ENCODE assay signal across 8 cellular contexts in the genomic region with DNA sequence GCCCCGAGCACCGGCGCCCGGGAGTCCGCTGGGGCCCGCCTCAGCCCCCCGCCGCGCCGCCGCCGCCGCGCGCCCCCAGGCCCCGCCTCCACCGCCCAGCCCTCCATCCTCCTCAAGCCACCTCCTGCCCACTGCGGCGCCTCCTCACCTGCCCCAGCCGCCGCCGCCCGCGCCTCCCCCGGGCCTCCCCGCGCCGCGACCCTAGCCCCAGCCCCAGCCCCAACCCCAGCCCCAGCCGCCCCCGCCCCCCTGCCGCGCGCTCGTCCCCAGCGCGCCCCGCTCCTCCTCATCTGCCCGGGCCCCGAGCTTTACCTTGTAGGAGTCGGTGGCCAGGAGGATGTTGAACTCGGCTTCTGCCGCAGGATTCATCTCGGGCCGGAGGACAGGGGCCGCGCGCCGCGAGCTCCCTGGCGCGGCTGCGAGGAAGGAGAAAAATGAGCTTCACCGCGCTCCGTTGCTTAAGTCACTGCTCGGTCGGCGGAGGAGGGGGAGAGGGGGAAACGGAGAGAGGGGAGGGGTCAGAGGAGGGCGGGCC. TPM values are rescaled to one million over a fixed set of nuclear protein-coding genes. Genes with fewer than 3 reads are reported as not detected.
A peak's percentile ranks its signal among the peaks of the same experiment; 100 is the strongest.
DNase-seq lines count a peak whose midpoint lies in the region; ATAC-seq and TF ChIP-seq lines count a peak whose summit lies in the region.

A gene (minus strand): TSS at position 468 of the 535 bp plus-strand sequence. CDS start 99 bp downstream, at position 369.

- peak; percentile 14 for ATAC-seq in GM21515 (IDR thresholded peaks at IDR 0.05; ENCODE audit: unreplicated experiment)
- peak; percentile 10 for ATAC-seq in naive thymus-derived CD4-positive, alpha-beta T cell

- in situ Hi-C loops in transverse colon (cut with MboI; ENCODE audit: low pct_ligation_motif_present in 1 of 4, low pct_unique_long_range_greater_than_20kb in 1 of 4, low sequenced_read_pairs in 3 of 4) = no loop called here

- H3K36me3 Mint-ChIP-seq in activated CD4-positive, alpha-beta T cell treated with anti-CD3 and anti-CD28 coated beads, Interleukin-2, amount 10 ng/mL, durations not matched to agents 7 days and 5 days (ENCODE audit: low read depth) = peaks cover 7% of the 10 kb centered on the region
- peaks cover 0 to 15% (median 0%) of the 10 kb centered on the region in 5 donors for H3K36me3 Mint-ChIP-seq in naive thymus-derived CD4-positive, alpha-beta T cell

- WGBS in transverse colon (ENCODE audit: low coverage in 1 of 2), 2 donors = 0% methylated on average over 29 of the region's 61 CpGs; no CpG with 5 or more reads in 1 of the 2 donors

- H3K4me3 Mint-ChIP-seq in activated CD4-positive, alpha-beta T cell treated with anti-CD3 and anti-CD28 coated beads, Interleukin-2, amount 10 ng/mL, durations not matched to agents 7 days and 5 days = peak within 1 kb of the TSS; percentile 91
- H3K4me3 Mint-ChIP-seq in naive thymus-derived CD4-positive, alpha-beta T cell = peak within 1 kb of the TSS; percentile 91 to 99 (median 96)

- H3K27ac ChIP-seq in DOHH2 (ENCODE audit: low read depth, low read length) (peak within 1 kb of the TSS; percentile 53), transverse colon (peak within 1 kb of the TSS; percentile 96 to 99 (median 98))
- peak within 1 kb of the TSS; percentile 94 for H3K27ac ChIP-seq in naive thymus-derived CD4-positive, alpha-beta T cell (ENCODE audit: low read depth, low read length)

- H3K4me1 ChIP-seq in DOHH2 (ENCODE audit: control insufficient read depth, low read length) (peaks cover 42% of the 10 kb centered on the region), transverse colon (peaks cover 0 to 71% (median 35%) of the 10 kb centered on the region in 4 donors)
- peaks cover 9 to 10% of the 10 kb centered on the region in 2 donors for H3K4me1 ChIP-seq in naive thymus-derived CD4-positive, alpha-beta T cell (ENCODE audit: control insufficient read depth in 2 of 2, insufficient read depth in 2 of 2, low read length in 2 of 2)

- H3K27me3 ChIP-seq in DOHH2 (ENCODE audit: control insufficient read depth, low read length) (no peaks in the 10 kb centered on the region), transverse colon (no peaks in the 10 kb centered on the region)
- H3K27me3 ChIP-seq in naive thymus-derived CD4-positive, alpha-beta T cell (ENCODE audit: control insufficient read depth in 2 of 2, insufficient read depth in 2 of 2, low read length in 2 of 2) = no peaks in the 10 kb centered on the region

- peak; percentile 82 for TF ChIP-seq POLR2A in transverse colon (IDR thresholded peaks at IDR 0.05)

- peaks cover 20% of the 10 kb centered on the region for H4K20me1 ChIP-seq in DOHH2 (ENCODE audit: control insufficient read depth, insufficient read depth, low read depth, low read length)

- peak within 1 kb of the TSS; percentile 79 for H3K4me2 ChIP-seq in DOHH2 (ENCODE audit: low read length)

- no peaks in the 10 kb centered on the region for H3F3A ChIP-seq in DOHH2 (ENCODE audit: control insufficient read depth, insufficient read depth)

- H3K4me1 Mint-ChIP-seq in activated CD4-positive, alpha-beta T cell treated with anti-CD3 and anti-CD28 coated beads, Interleukin-2, amount 10 ng/mL, durations not matched to agents 7 days and 5 days = peaks cover 50% of the 10 kb centered on the region
- peaks cover 24 to 53% (median 39%) of the 10 kb centered on the region in 7 donors for H3K4me1 Mint-ChIP-seq in naive thymus-derived CD4-positive, alpha-beta T cell

- CTCF ChIA-PET in activated CD4-positive, alpha-beta T cell treated with anti-CD3 and anti-CD28 coated beads, Interleukin-2, amount 10 ng/mL, durations not matched to agents 7 days and 5 days (lab: Charles Lee) = interaction anchor here (0.7 to 1.8 kb wide), 8 partner anchors 15 to 533 kb away, joined by 3 to 4 read pairs (median 4); no protein-coding TSS in a partner anchor
- CTCF ChIA-PET in naive thymus-derived CD4-positive, alpha-beta T cell (lab: Charles Lee) = interaction anchor here (1.3 kb wide), 1 partner anchor 883 kb away, joined by 3 read pairs; no protein-coding TSS in a partner anchor

- no peak for TF ChIP-seq EP300 in transverse colon (IDR thresholded peaks at IDR 0.05; ENCODE audit: low read depth)

- POLR2A ChIA-PET in activated CD4-positive, alpha-beta T cell treated with anti-CD3 and anti-CD28 coated beads, Interleukin-2, amount 10 ng/mL, durations not matched to agents 7 days and 5 days (lab: Charles Lee) = interaction anchor here (1.0 to 1.1 kb wide), 3 partner anchors 15 to 141 kb away, joined by 4 to 5 read pairs (median 4); no protein-coding TSS in a partner anchor
- POLR2A ChIA-PET in naive thymus-derived CD4-positive, alpha-beta T cell (lab: Charles Lee) = interaction anchor here (0.8 to 2.6 kb wide), 7 partner anchors 12 to 1273 kb away, joined by 3 to 15 read pairs (median 4); a partner anchor contains a TSS

- peaks cover 47% of the 10 kb centered on the region for H3K79me2 ChIP-seq in DOHH2 (ENCODE audit: control insufficient read depth, low read length)

- no peaks in the 10 kb centered on the region for H3K9me3 ChIP-seq in DOHH2 (ENCODE audit: control insufficient read depth, insufficient read depth, low read length)
- H3K9me3 ChIP-seq in naive thymus-derived CD4-positive, alpha-beta T cell (ENCODE audit: control insufficient read depth in 2 of 3, low read length in 3 of 3) = no peaks in the 10 kb centered on the region
- no peaks in the 10 kb centered on the region for H3K9me3 ChIP-seq in transverse colon

- DNase-seq in LNCaP clone FGC (ENCODE audit: low read depth) (no peak), epithelial cell of proximal tubule (ENCODE audit: low read depth) (no peak), transverse colon (peak; percentile 60), NCI-H1694 (lab: John Stamatoyannopoulos, UW) (no peak)
- DNase-seq in activated CD4-positive, alpha-beta T cell treated with anti-CD3 and anti-CD28 coated beads, Interleukin-2, amount 10 ng/mL, durations not matched to agents 7 days and 5 days = no peak
- DNase-seq in naive thymus-derived CD4-positive, alpha-beta T cell = peak in 2 of 9 donors; percentile 46 to 78

- no peaks in the 10 kb centered on the region for H3K27me3 Mint-ChIP-seq in activated CD4-positive, alpha-beta T cell treated with anti-CD3 and anti-CD28 coated beads, Interleukin-2, amount 10 ng/mL, durations not matched to agents 7 days and 5 days
- H3K27me3 Mint-ChIP-seq in naive thymus-derived CD4-positive, alpha-beta T cell = no peaks in the 10 kb centered on the region

- peak within 1 kb of the TSS; percentile 100 for H3K27ac Mint-ChIP-seq in activated CD4-positive, alpha-beta T cell treated with anti-CD3 and anti-CD28 coated beads, Interleukin-2, amount 10 ng/mL, durations not matched to agents 7 days and 5 days
- peak within 1 kb of the TSS; percentile 87 to 99 (median 98) for H3K27ac Mint-ChIP-seq in naive thymus-derived CD4-positive, alpha-beta T cell

- H3K4me3 ChIP-seq in DOHH2 (ENCODE audit: low read length) (peak within 1 kb of the TSS; percentile 79), LNCaP clone FGC (ENCODE audit: low read depth, low read length) (peak within 1 kb of the TSS; percentile 80), epithelial cell of proximal tubule (ENCODE audit: low read depth, low read length) (peak within 1 kb of the TSS; percentile 92), transverse colon (peak within 1 kb of the TSS; percentile 75 to 98 (median 84))
- peak within 1 kb of the TSS; percentile 94 for H3K4me3 ChIP-seq in naive thymus-derived CD4-positive, alpha-beta T cell (ENCODE audit: low read length)

- no peaks in the 10 kb centered on the region for H3K9me2 ChIP-seq in DOHH2 (replicated peaks; ENCODE audit: control insufficient read depth, low read length)

- no peaks in the 10 kb centered on the region for H3K9me3 Mint-ChIP-seq in activated CD4-positive, alpha-beta T cell treated with anti-CD3 and anti-CD28 coated beads, Interleukin-2, amount 10 ng/mL, durations not matched to agents 7 days and 5 days
- H3K9me3 Mint-ChIP-seq in naive thymus-derived CD4-positive, alpha-beta T cell = no peaks in the 10 kb centered on the region

- no peak for TF ChIP-seq CTCF in DOHH2 (IDR thresholded peaks at IDR 0.05; ENCODE audit: low read depth, low read length, poor library complexity, severe bottlenecking)
- no peak for TF ChIP-seq CTCF in LNCaP clone FGC (IDR thresholded peaks at IDR 0.05; ENCODE audit: control insufficient read depth, extremely low read depth, insufficient read depth)
- TF ChIP-seq CTCF in epithelial cell of proximal tubule (conservative IDR thresholded peaks at IDR 0.05; ENCODE audit: low read depth, low read length) = no peak
- TF ChIP-seq CTCF in transverse colon (IDR thresholded peaks at IDR 0.05) = no peak

- peaks cover 15% of the 10 kb centered on the region for H3K36me3 ChIP-seq in DOHH2 (ENCODE audit: control insufficient read depth, low read length)
- no peaks in the 10 kb centered on the region for H3K36me3 ChIP-seq in naive thymus-derived CD4-positive, alpha-beta T cell (ENCODE audit: control insufficient read depth in 2 of 3, insufficient read depth in 3 of 3, low read length in 3 of 3)
- no peaks in the 10 kb centered on the region for H3K36me3 ChIP-seq in transverse colon

- intact Hi-C loops in naive thymus-derived CD4-positive, alpha-beta T cell (cut with micrococcal nuclease) = loop anchor here (1.0 to 10.0 kb wide), 26 partner anchors 24 to 1606 kb away; a partner anchor contains a TSS
- intact Hi-C loops in transverse colon (cut with DNase I; ENCODE audit: low total_unique reads) = no loop called here

RNA-seq across cellular contexts. Expression of the gene that starts here (rescaled TPM):
- total RNA-seq in activated CD4-positive, alpha-beta T cell treated with anti-CD3 and anti-CD28 coated beads, Interleukin-2, amount 10 ng/mL, durations not matched to agents 7 days and 5 days = 10 to 100 TPM; 58.7 to 70.8 TPM
- total RNA-seq in epithelial cell of proximal tubule (81.0 and 89.7 TPM in 2 replicates), transverse colon (100 to 1,000 TPM in 2 of 4 donors, 10 to 100 TPM in 2; 31.4 to 132 (median 105) TPM)
- 100 to 1,000 TPM in 2 of 5 experiments, 10 to 100 TPM in 3; 22.2 to 731 (median 88.7) TPM for total RNA-seq in naive thymus-derived CD4-positive, alpha-beta T cell
- polyA plus RNA-seq in naive thymus-derived CD4-positive, alpha-beta T cell = 10 to 100 TPM; 13.9 to 18.9 TPM
